ENCODE assay signal across 18 cellular contexts in the genomic region with DNA sequence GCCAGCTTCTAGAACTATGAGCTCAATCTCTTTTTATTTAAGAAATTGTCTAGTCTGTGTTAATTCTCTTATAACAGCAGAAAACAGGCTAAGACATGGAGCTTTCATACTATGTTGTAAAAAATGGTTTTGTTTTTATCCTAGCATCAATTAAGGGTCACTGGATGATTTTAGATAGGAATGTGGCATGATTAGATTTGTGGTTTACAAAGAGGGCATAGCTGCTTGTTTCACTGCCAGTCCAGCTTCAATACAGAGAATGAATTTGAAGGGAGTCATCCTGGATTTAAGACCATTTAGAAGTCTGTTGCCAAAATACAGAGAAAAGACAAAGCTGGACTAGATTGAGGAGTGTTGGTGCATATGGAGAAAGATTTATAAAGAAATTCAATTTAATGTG.
A peak's percentile ranks its signal among the peaks of the same experiment; 100 is the strongest.
DNase-seq lines count a peak whose midpoint lies in the region; ATAC-seq, FAIRE-seq and TF ChIP-seq lines count a peak whose summit lies in the region.
"Had no signal": no experiment of that assay in that cellular context is flagged by ENCODE, and none has a peak within 500 bp of the region (broad histone marks: within the 10 kb centered on the region; RNA-seq: fewer than 3 reads in every experiment).

No MANE protein-coding gene starts in this region.

- H3K4me1 ChIP-seq in osteoblast (ENCODE audit: insufficient read depth, low read length) (peaks cover 65% of the 10 kb centered on the region), HepG2 (ENCODE audit: insufficient read depth, low read length) (no peaks in the 10 kb centered on the region)
- H3K4me1 ChIP-seq: HAP-1 had no signal

- ATAC-seq in HG03469 (IDR thresholded peaks at IDR 0.05; ENCODE audit: unreplicated experiment), result no peak
- no peak for ATAC-seq in stimulated activated naive CD8-positive, alpha-beta T cell treated with anti-CD3 and anti-CD28 coated beads, Interleukin-15, Interleukin-2, amounts not matched to agents 100 U/mL and 50 U/mL, for 24 hours
- ATAC-seq in HepG2, result no peak

- H3K79me2 ChIP-seq in osteoblast (ENCODE audit: insufficient read depth, low read length), result peaks cover 37% of the 10 kb centered on the region
- no peaks in the 10 kb centered on the region for H3K79me2 ChIP-seq in HepG2 (ENCODE audit: insufficient read depth, low read length)

- no peaks in the 10 kb centered on the region for H3K9me3 ChIP-seq in osteoblast (ENCODE audit: low read depth, low read length)
- no peaks in the 10 kb centered on the region for H3K9me3 ChIP-seq in HepG2 (ENCODE audit: low read length)
- H3K9me3 ChIP-seq: HAP-1 had no signal

- H4K20me1 ChIP-seq in osteoblast (ENCODE audit: insufficient read depth, low read length), result no peaks in the 10 kb centered on the region
- H4K20me1 ChIP-seq in HepG2 (ENCODE audit: insufficient read depth, low read length), result no peaks in the 10 kb centered on the region

- TF ChIP-seq EP300 in HepG2 (IDR thresholded peaks at IDR 0.05; ENCODE audit: low read depth in 2 of 2, low read length in 2 of 2) (no peak), HepG2 (CRISPR knock-in tag; IDR thresholded peaks at IDR 0.05; ENCODE audit: borderline replicate concordance) (no peak)

- TF ChIP-seq POLR2A in HepG2 (IDR thresholded peaks at IDR 0.05; ENCODE audit: insufficient read depth in 1 of 2, low read depth in 2 of 2, low read length in 2 of 2), result no peak

- peak; percentile 36 for DNase-seq in RPMI7951 (ENCODE audit: low read depth)
- DNase-seq in astrocyte of the hippocampus (ENCODE audit: low read depth, low spot score), result peak; percentile 32
- no peak for DNase-seq in osteoblast (ENCODE audit: insufficient read length, low spot score, missing footprints)
- no peak for DNase-seq in stimulated activated naive CD8-positive, alpha-beta T cell treated with anti-CD3 and anti-CD28 coated beads, Interleukin-15, Interleukin-2, amounts not matched to agents 100 U/mL and 50 U/mL, for 24 hours
- no peak for DNase-seq in HepG2 (ENCODE audit: low spot score)
- DNase-seq: C1 segment of cervical spinal cord; Calu3; CD4-positive, alpha-beta memory T cell; COR-L47; DMS53; DMS79 treated with DMSO at 0.1 percent for 48 hours; GOT3; HFFc6 had no signal

- POLR2A ChIA-PET in HepG2 (lab: Yijun Ruan, JAX), result no interaction called here

- FAIRE-seq in HepG2 (lab: Jason Lieb, UNC), result no peak
- FAIRE-seq: G401.6, GM12892, H54 had no signal

- in situ Hi-C loops in HepG2 (cut with HindIII; ENCODE audit: extremely low pct_ligation_motif_present, low pct_unique_long_range_greater_than_20kb), result no loop called here

- H3K27me3 ChIP-seq in osteoblast (ENCODE audit: insufficient read depth, low read length) (no peaks in the 10 kb centered on the region), HepG2 (ENCODE audit: control insufficient read depth in 1 of 2, insufficient read depth in 2 of 2, low read length in 2 of 2) (no peaks in the 10 kb centered on the region)

- CTCF ChIA-PET in HepG2 (lab: Yijun Ruan, JAX; ENCODE audit: low intra/inter-chr PET ratio, low total read pairs), result no interaction called here

- no peak overlapping the region for H3K4me2 ChIP-seq in osteoblast (ENCODE audit: insufficient read depth, low read length)
- no peak overlapping the region for H3K4me2 ChIP-seq in HepG2 (ENCODE audit: low read depth, low read length)

- intact Hi-C loops in HepG2 (cut with micrococcal nuclease; ENCODE audit: unreplicated experiment), result no loop called here

- no peak overlapping the region for H3K9ac ChIP-seq in HepG2 (ENCODE audit: insufficient read depth, low read depth, low read length)

- no TSS peak for BruUV-seq in HepG2 (replicated peaks; lab: Mats Ljungman, UMichigan)

- no peak overlapping the region for H2AFZ ChIP-seq in osteoblast (ENCODE audit: low read length)
- H2AFZ ChIP-seq in HepG2 (ENCODE audit: low read length), result no peak overlapping the region

- TF ChIP-seq CTCF in osteoblast (IDR thresholded peaks at IDR 0.05; ENCODE audit: extremely low read depth, low read depth, low read length), result no peak
- no peak for TF ChIP-seq CTCF in HepG2 (CRISPR knock-in tag; IDR thresholded peaks at IDR 0.05)

- H3K4me3 ChIP-seq in osteoblast (ENCODE audit: insufficient read depth, low read length) (no peak overlapping the region), HepG2 (replicated peaks in 1 of 3; ENCODE audit: insufficient read depth in 1 of 3, low read depth in 2 of 3, low read length in 3 of 3) (no peak overlapping the region)
- H3K4me3 ChIP-seq: HAP-1 had no signal

- peak overlapping the region; percentile 3 for H3K27ac ChIP-seq in osteoblast (ENCODE audit: low read depth, low read length)
- no peak overlapping the region for H3K27ac ChIP-seq in HepG2 (ENCODE audit: extremely low read length, insufficient read depth, low read length)

- no peak for TF ChIP-seq RAD21 in HepG2 (CRISPR knock-in tag; IDR thresholded peaks at IDR 0.05)

- peaks cover 5% of the 10 kb centered on the region for H3K36me3 ChIP-seq in osteoblast (ENCODE audit: insufficient read depth, low read length)
- H3K36me3 ChIP-seq in HepG2 (replicated peaks in 1 of 2; ENCODE audit: control insufficient read depth in 1 of 2, insufficient read depth in 2 of 2, low read length in 2 of 2), result no peaks in the 10 kb centered on the region
- H3K36me3 ChIP-seq: HAP-1 had no signal

TF ChIP-seq in HepG2, 621 proteins besides CTCF, POLR2A, EP300 and RAD21:
- no peak for TF ChIP-seq MYC (CRISPR knock-in tag; IDR thresholded peaks at IDR 0.05; ENCODE audit: borderline replicate concordance)
- no peak for TF ChIP-seq MED13 (CRISPR knock-in tag; IDR thresholded peaks at IDR 0.05)
- no peak for TF ChIP-seq NCOA5 (CRISPR knock-in tag; IDR thresholded peaks at IDR 0.05)

Comparison
In these comparisons a context has a peak if more than half of its experiments do, and no peak if none do; other contexts are left out.
1. DNase-seq: peak in RPMI7951 (single experiment) and astrocyte of the hippocampus (single experiment); none in osteoblast (single experiment), stimulated activated naive CD8-positive, alpha-beta T cell treated with anti-CD3 and anti-CD28 coated beads, Interleukin-15, Interleukin-2, amounts not matched to agents 100 U/mL and 50 U/mL, for 24 hours (single experiment) and HepG2 (single experiment).